ENCODE assay signal across 10 cellular contexts in genomic region chr17:8846768-8847211, GRCh38. TPM values are rescaled to one million over a fixed set of nuclear protein-coding genes. Genes with fewer than 3 reads are reported as not detected.
A peak's percentile ranks its signal among the peaks of the same experiment; 100 is the strongest.
DNase-seq lines count a peak whose midpoint lies in the region; ATAC-seq, FAIRE-seq and TF ChIP-seq lines count a peak whose summit lies in the region.
"Had no signal": no experiment of that assay in that cellular context is flagged by ENCODE, and none has a peak within 500 bp of the region (broad histone marks: within the 10 kb centered on the region; RNA-seq: fewer than 3 reads in every experiment).

No MANE protein-coding gene starts in this region.

- peak; percentile 13 for FAIRE-seq in GM12878 (lab: Jason Lieb, UNC)

- BruUV-seq in GM12878 (replicated peaks; lab: Mats Ljungman, UMichigan) = no TSS peak

- no peaks in the 10 kb centered on the region for H3K27me3 ChIP-seq in GM12878 (replicated peaks in 1 of 2; ENCODE audit: control insufficient read depth in 2 of 2, insufficient read depth in 2 of 2, low read length in 1 of 2)

- TF ChIP-seq EP300 in GM12878 (IDR thresholded peaks at IDR 0.05; ENCODE audit: borderline replicate concordance in 1 of 2, control insufficient read depth in 1 of 2, low read depth in 2 of 2, low read length in 2 of 2) = no peak

- H2AFZ ChIP-seq in GM12878 (ENCODE audit: control insufficient read depth, low read depth, low read length) = no peak overlapping the region

- peak overlapping the region; percentile 42 for H3K27ac ChIP-seq in GM12878 (ENCODE audit: control insufficient read depth, insufficient read depth)

- peaks cover 58% of the 10 kb centered on the region for H3K79me2 ChIP-seq in GM12878 (ENCODE audit: control insufficient read depth, insufficient read depth, low read length)

- DNase-seq in AG20443 (ENCODE audit: low spot score) (peak; percentile 61), HT1080 (ENCODE audit: low read depth) (peak; percentile 32), GM12878 (ENCODE audit: low read depth, low spot score) (no peak), left colon (no peak), osteocyte (ENCODE audit: extremely low spot score, unreplicated experiment) (no peak)
- no peak for DNase-seq in activated CD4-positive, alpha-beta T cell treated with anti-CD3 and anti-CD28 coated beads for 4 hours
- no peak for DNase-seq in activated effector memory CD4-positive, alpha-beta T cell treated with Interleukin-2 at 50 U/mL for 16 hours

- no peaks in the 10 kb centered on the region for H4K20me1 ChIP-seq in GM12878 (ENCODE audit: control insufficient read depth, insufficient read depth)

- H3K4me3 Mint-ChIP-seq in osteocyte (ENCODE audit: unreplicated experiment) = no peak overlapping the region

- TF ChIP-seq POLR2A in GM12878 (IDR thresholded peaks at IDR 0.05; ENCODE audit: low read depth, low read length) = no peak

- no peaks in the 10 kb centered on the region for H3K36me3 Mint-ChIP-seq in osteocyte (ENCODE audit: unreplicated experiment)

- no peak for TF ChIP-seq RAD21 in GM12878 (IDR thresholded peaks at IDR 0.05; ENCODE audit: insufficient read depth, low read depth, low read length)

- TF ChIP-seq CTCF in GM12878 (IDR thresholded peaks at IDR 0.05 in 2 of 3, conservative IDR thresholded peaks at IDR 0.05 in 1 of 3; ENCODE audit: control insufficient read depth in 2 of 3, extremely low read depth in 1 of 3, insufficient read depth in 1 of 3, low read depth in 3 of 3, low read length in 3 of 3) (no peak), osteocyte (IDR thresholded peaks at IDR 0.05) (no peak)

- in situ Hi-C loops in GM12878 (cut with MboI) = no loop called here

- H3K36me3 ChIP-seq in GM12878 (ENCODE audit: control insufficient read depth in 2 of 2, insufficient read depth in 2 of 2, low read length in 1 of 2) = peaks cover 32 to 74% of the 10 kb centered on the region in 2 experiments

- no peak overlapping the region for H3K4me2 ChIP-seq in GM12878 (ENCODE audit: control insufficient read depth, insufficient read depth)

- CTCF ChIA-PET in GM12878 (lab: Yijun Ruan, JAX) = interaction anchor here (1.3 kb wide), 1 partner anchor 39 kb away, joined by 3 read pairs; no protein-coding TSS in a partner anchor

- no peaks in the 10 kb centered on the region for H3K4me1 Mint-ChIP-seq in osteocyte (ENCODE audit: unreplicated experiment)

- no peaks in the 10 kb centered on the region for H3K9me3 Mint-ChIP-seq in osteocyte (ENCODE audit: unreplicated experiment)
- H3K9me3 Mint-ChIP-seq: activated naive CD4-positive, alpha-beta T cell treated with anti-CD3 and anti-CD28 coated beads, Interleukin-2, amount 50 U/mL, for 72 hours had no signal

- H3K4me3 ChIP-seq in GM12878 = no peak overlapping the region
- H3K4me3 ChIP-seq: lung had no signal

- H3K27ac Mint-ChIP-seq in osteocyte (ENCODE audit: unreplicated experiment) = no peak overlapping the region

- RAD21 ChIA-PET in GM12878 (lab: Charles Lee; ENCODE audit: unreplicated experiment) = interaction anchor here (4.3 kb wide), 1 partner anchor 48 kb away, joined by 16 read pairs; no protein-coding TSS in a partner anchor

- no peaks in the 10 kb centered on the region for H3K27me3 Mint-ChIP-seq in osteocyte (ENCODE audit: unreplicated experiment)

- POLR2A ChIA-PET in GM12878 (lab: Charles Lee) = interaction anchor here (0.6 to 1.7 kb wide), 3 partner anchors 21 to 690 kb away, joined by 3 to 8 read pairs (median 7); partner anchors contain the start of gene PIK3R6

- peaks cover 7% of the 10 kb centered on the region; the same call in 1 of the 3 replicates for H3K9me3 ChIP-seq in GM12878 (replicated peaks; ENCODE audit: control insufficient read depth, insufficient read depth, low read length)

- H3K9ac ChIP-seq in GM12878 (ENCODE audit: control insufficient read depth, insufficient read depth, low read length) = no peak overlapping the region

- SMC1A ChIA-PET in GM12878 (lab: Charles Lee; ENCODE audit: uncharacterized antibody, unreplicated experiment) = interaction anchor here (1.0 to 1.7 kb wide), 2 partner anchors 23 to 45 kb away, joined by 4 to 5 read pairs; no protein-coding TSS in a partner anchor

- peak; percentile 65 for ATAC-seq in GM12878
- peak; percentile 52 for ATAC-seq in left colon
- no peak for ATAC-seq in GM21825 (IDR thresholded peaks at IDR 0.05; ENCODE audit: unreplicated experiment)

- intact Hi-C loops in GM12878 (cut with micrococcal nuclease; ENCODE audit: unreplicated experiment) (no loop called here), left colon (cut with DNase I, micrococcal nuclease) (no loop called here)

- H3K4me1 ChIP-seq in GM12878 (ENCODE audit: control insufficient read depth, insufficient read depth, low read length) = peaks cover 42% of the 10 kb centered on the region

TF ChIP-seq in GM12878, 131 proteins besides CTCF, POLR2A, EP300 and RAD21 (continues in another document):
- TF ChIP-seq IKZF1 (conservative IDR thresholded peaks at IDR 0.05) (0 out of 2 replicates have a peak, but pooled peaks have one; percentile 26), USF1 (IDR thresholded peaks at IDR 0.05; ENCODE audit: borderline replicate concordance, extremely low read length, insufficient read depth, low read depth, low read length) (peak; percentile 71), RAD51 (IDR thresholded peaks at IDR 0.05) (peak; percentile 60), ATF3 (IDR thresholded peaks at IDR 0.05; ENCODE audit: borderline replicate concordance, extremely low read depth, low read depth, low read length) (0 out of 2 replicates have a peak, but pooled peaks have one; percentile 38), SIX5 (IDR thresholded peaks at IDR 0.05; ENCODE audit: low read depth, low read length, severe bottlenecking) (peak; percentile 69)

RNA-seq across cellular contexts. Expression of gene PIK3R6, which starts 20.7 kb away (rescaled TPM):
- not detected in 2 replicates for total RNA-seq in HT1080 (2014; rRNA removed; shearing (Covaris generic))
- polyA plus RNA-seq in HT1080 (2015; cell fraction: cytosol; rRNA removed) = not detected in 2 replicates
- not detected in 2 replicates for polyA plus RNA-seq in HT1080 (2015; cell fraction: nucleus; rRNA removed)
- 293 and 314 TPM in 2 replicates for total RNA-seq in GM12878 (2013; cell fraction: nucleolus; rRNA removed)
- 40.3 and 44.7 TPM in 2 replicates for total RNA-seq in GM12878 (2014; rRNA removed)
- 26.4 and 27.9 TPM in 2 replicates for total RNA-seq in GM12878 (2014; rRNA removed; fragmentation: Illumina TruSeq; extraction: Trizol)
- 76.7 and 81.7 TPM in 2 replicates for total RNA-seq in GM12878 (2021)
- polyA plus RNA-seq in GM12878 (2011; ENCODE audit: low read depth) = 68.9 TPM
- polyA plus RNA-seq in GM12878 (2011; rRNA removed) = 73.5 and 146 TPM in 2 replicates
- polyA plus RNA-seq in GM12878 (2011; cell fraction: cytosol; rRNA removed) = 164 and 182 TPM in 2 replicates
- 666 and 871 TPM in 2 replicates for polyA plus RNA-seq in GM12878 (2011; cell fraction: nucleus; rRNA removed)
- 144 and 184 TPM in 2 replicates for polyA plus RNA-seq in GM12878 (2012)
- polyA plus RNA-seq in GM12878 (2014; fragmentation: Illumina TruSeq; extraction: Trizol) = 31.6 and 54.7 TPM in 2 replicates
- polyA plus RNA-seq in GM12878 (2014; fragmentation: Nextera tagmentation; extraction: Ambion mirVana) = 1 to 10 TPM; 6.7 to 7.4 TPM
- polyA plus RNA-seq in GM12878 (2014; rRNA removed) = 86.5 and 99.8 TPM in 2 replicates
- polyA plus RNA-seq in GM12878 (2016; fragmentation: Nextera tagmentation; extraction: Ambion mirVana) = 100 to 1,000 TPM; 103 to 109 TPM
- 99.0 and 156 TPM in 2 replicates for polyA minus RNA-seq in GM12878 (2011; rRNA and poly(A)+ RNA removed)
- polyA minus RNA-seq in GM12878 (2011; cell fraction: cytosol; rRNA and poly(A)+ RNA removed) = 50.8 and 58.4 TPM in 2 replicates
- polyA minus RNA-seq in GM12878 (2011; cell fraction: nucleus; rRNA and poly(A)+ RNA removed) = 143 and 160 TPM in 2 replicates
- under 1 TPM; 0.27 to 0.89 TPM for total RNA-seq in left colon
- not detected in 2 replicates for total RNA-seq in osteocyte

RNA-seq across cellular contexts. Expression of gene MFSD6L, which starts 47.6 kb away (rescaled TPM):
- not detected in 2 replicates for total RNA-seq in HT1080 (2014; rRNA removed; shearing (Covaris generic))
- not detected in 2 replicates for polyA plus RNA-seq in HT1080 (2015; cell fraction: cytosol; rRNA removed)
- not detected in 2 replicates for polyA plus RNA-seq in HT1080 (2015; cell fraction: nucleus; rRNA removed)
- total RNA-seq in GM12878 (2013; cell fraction: nucleolus; rRNA removed) = 51.1 and 52.2 TPM in 2 replicates
- total RNA-seq in GM12878 (2014; rRNA removed) (1.5 and 1.8 TPM in 2 replicates), GM12878 (2014; rRNA removed; fragmentation: Illumina TruSeq; extraction: Trizol) (1.3 and 1.4 TPM in 2 replicates), GM12878 (2021) (2.8 and 3.1 TPM in 2 replicates), left colon (1 to 10 TPM; 5.1 to 6.8 TPM), osteocyte (not detected in 2 replicates)
- 1.3 TPM for polyA plus RNA-seq in GM12878 (2011; ENCODE audit: low read depth)
- polyA plus RNA-seq in GM12878 (2011; rRNA removed) (0.76 and 1.2 TPM in 2 replicates), GM12878 (2014; fragmentation: Illumina TruSeq; extraction: Trizol) (0.33 and 0.94 TPM in 2 replicates), GM12878 (2014; fragmentation: Nextera tagmentation; extraction: Ambion mirVana) (under 1 TPM; 0.39 to 0.49 TPM), GM12878 (2014; rRNA removed) (1.9 and 2.5 TPM in 2 replicates), GM12878 (2016; fragmentation: Nextera tagmentation; extraction: Ambion mirVana) (under 1 TPM; 0.40 to 0.67 TPM)
- polyA plus RNA-seq in GM12878 (2011; cell fraction: cytosol; rRNA removed) = 1.1 and 1.5 TPM in 2 replicates
- 8.7 and 9.7 TPM in 2 replicates for polyA plus RNA-seq in GM12878 (2011; cell fraction: nucleus; rRNA removed)
- 2.2 and 2.5 TPM in 2 replicates for polyA plus RNA-seq in GM12878 (2012)
- polyA minus RNA-seq in GM12878 (2011; rRNA and poly(A)+ RNA removed) = 2.9 and 6.6 TPM in 2 replicates
- 0.83 TPM in 1 of 2 replicates, not detected in the other for polyA minus RNA-seq in GM12878 (2011; cell fraction: cytosol; rRNA and poly(A)+ RNA removed)
- polyA minus RNA-seq in GM12878 (2011; cell fraction: nucleus; rRNA and poly(A)+ RNA removed) = 5.7 and 12.0 TPM in 2 replicates

Comparison
In these comparisons a context has a peak if more than half of its experiments do, and no peak if none do; other contexts are left out.
1. DNase-seq: peak in AG20443 (single experiment) and HT1080 (single experiment); none in GM12878 (single experiment), left colon (0 of 2), osteocyte (single experiment), activated CD4-positive, alpha-beta T cell treated with anti-CD3 and anti-CD28 coated beads for 4 hours (0 of 2) and activated effector memory CD4-positive, alpha-beta T cell treated with Interleukin-2 at 50 U/mL for 16 hours (single experiment).
2. RNA of gene PIK3R6, which starts 20.7 kb away (total RNA-seq): 26.4 to 314 TPM in GM12878; 0.27 to 0.89 TPM in left colon, not detected in HT1080 and not detected in osteocyte; every median in the first group is over 10 times any median in the second.